ENCODE assay signal across 1 cellular context in the genomic region with DNA sequence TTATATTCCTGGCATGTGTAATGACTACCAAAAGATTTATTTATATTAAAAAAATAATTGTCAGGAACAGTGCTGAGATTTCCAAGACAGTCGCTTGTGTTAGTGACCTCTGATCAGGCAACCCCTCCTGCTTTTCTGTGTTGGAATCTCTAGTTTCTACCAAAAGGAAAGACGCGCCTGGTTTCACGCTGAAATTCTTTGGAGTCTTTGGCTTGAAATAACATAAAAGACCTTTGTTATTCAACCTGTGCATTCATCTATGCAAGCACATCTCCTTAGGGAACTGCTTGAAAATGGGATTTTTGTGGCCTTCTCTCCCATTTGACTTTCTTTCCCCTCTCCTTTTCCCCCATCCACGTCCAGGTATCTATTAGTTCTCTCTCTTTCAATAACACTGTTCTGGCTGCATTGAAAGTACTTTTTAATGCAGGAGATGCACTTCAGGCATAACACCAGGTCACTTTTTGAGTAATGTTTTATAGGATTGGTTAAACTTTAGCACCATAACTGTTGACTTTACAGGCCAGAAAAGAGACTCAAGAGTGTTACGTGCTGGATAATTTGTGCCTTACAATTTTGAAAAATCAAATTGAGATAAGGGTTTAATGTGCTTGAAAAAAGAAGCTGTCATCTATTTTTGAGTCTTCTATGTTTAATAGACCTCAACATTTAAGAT.
TF ChIP-seq lines count a peak whose summit lies in the region.

No MANE protein-coding gene starts in this region.

TF ChIP-seq in WTC11, 78 proteins besides CTCF, POLR2A, EP300 and RAD21 (continued from another document):
- TF ChIP-seq ZNF416 (CRISPR knock-in tag; IDR thresholded peaks at IDR 0.05) (no peak), HMGA2 (CRISPR knock-in tag; IDR thresholded peaks at IDR 0.05) (no peak), GRHL2 (CRISPR knock-in tag; IDR thresholded peaks at IDR 0.05; ENCODE audit: insufficient replicate concordance, severe bottlenecking) (no peak), FOXP1 (CRISPR knock-in tag; IDR thresholded peaks at IDR 0.05; ENCODE audit: borderline replicate concordance) (no peak), RELA (CRISPR knock-in tag; IDR thresholded peaks at IDR 0.05; ENCODE audit: borderline replicate concordance) (no peak), SMAD3 (CRISPR knock-in tag; IDR thresholded peaks at IDR 0.05; ENCODE audit: borderline replicate concordance) (no peak), JAZF1 (CRISPR knock-in tag; IDR thresholded peaks at IDR 0.05) (no peak), CREB1 (CRISPR knock-in tag; IDR thresholded peaks at IDR 0.05) (no peak), NR3C1 (CRISPR knock-in tag; conservative IDR thresholded peaks at IDR 0.05; ENCODE audit: low read depth) (no peak), ATF1 (CRISPR knock-in tag; IDR thresholded peaks at IDR 0.05) (no peak)
- TF ChIP-seq, protein P1, sequence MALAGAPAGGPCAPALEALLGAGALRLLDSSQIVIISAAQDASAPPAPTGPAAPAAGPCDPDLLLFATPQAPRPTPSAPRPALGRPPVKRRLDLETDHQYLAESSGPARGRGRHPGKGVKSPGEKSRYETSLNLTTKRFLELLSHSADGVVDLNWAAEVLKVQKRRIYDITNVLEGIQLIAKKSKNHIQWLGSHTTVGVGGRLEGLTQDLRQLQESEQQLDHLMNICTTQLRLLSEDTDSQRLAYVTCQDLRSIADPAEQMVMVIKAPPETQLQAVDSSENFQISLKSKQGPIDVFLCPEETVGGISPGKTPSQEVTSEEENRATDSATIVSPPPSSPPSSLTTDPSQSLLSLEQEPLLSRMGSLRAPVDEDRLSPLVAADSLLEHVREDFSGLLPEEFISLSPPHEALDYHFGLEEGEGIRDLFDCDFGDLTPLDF (CRISPR knock-in tag; IDR thresholded peaks at IDR 0.05), result no peak
- TF ChIP-seq, protein P2, sequence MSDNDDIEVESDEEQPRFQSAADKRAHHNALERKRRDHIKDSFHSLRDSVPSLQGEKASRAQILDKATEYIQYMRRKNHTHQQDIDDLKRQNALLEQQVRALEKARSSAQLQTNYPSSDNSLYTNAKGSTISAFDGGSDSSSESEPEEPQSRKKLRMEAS (CRISPR knock-in tag; IDR thresholded peaks at IDR 0.05), result no peak
- TF ChIP-seq, protein P3, sequence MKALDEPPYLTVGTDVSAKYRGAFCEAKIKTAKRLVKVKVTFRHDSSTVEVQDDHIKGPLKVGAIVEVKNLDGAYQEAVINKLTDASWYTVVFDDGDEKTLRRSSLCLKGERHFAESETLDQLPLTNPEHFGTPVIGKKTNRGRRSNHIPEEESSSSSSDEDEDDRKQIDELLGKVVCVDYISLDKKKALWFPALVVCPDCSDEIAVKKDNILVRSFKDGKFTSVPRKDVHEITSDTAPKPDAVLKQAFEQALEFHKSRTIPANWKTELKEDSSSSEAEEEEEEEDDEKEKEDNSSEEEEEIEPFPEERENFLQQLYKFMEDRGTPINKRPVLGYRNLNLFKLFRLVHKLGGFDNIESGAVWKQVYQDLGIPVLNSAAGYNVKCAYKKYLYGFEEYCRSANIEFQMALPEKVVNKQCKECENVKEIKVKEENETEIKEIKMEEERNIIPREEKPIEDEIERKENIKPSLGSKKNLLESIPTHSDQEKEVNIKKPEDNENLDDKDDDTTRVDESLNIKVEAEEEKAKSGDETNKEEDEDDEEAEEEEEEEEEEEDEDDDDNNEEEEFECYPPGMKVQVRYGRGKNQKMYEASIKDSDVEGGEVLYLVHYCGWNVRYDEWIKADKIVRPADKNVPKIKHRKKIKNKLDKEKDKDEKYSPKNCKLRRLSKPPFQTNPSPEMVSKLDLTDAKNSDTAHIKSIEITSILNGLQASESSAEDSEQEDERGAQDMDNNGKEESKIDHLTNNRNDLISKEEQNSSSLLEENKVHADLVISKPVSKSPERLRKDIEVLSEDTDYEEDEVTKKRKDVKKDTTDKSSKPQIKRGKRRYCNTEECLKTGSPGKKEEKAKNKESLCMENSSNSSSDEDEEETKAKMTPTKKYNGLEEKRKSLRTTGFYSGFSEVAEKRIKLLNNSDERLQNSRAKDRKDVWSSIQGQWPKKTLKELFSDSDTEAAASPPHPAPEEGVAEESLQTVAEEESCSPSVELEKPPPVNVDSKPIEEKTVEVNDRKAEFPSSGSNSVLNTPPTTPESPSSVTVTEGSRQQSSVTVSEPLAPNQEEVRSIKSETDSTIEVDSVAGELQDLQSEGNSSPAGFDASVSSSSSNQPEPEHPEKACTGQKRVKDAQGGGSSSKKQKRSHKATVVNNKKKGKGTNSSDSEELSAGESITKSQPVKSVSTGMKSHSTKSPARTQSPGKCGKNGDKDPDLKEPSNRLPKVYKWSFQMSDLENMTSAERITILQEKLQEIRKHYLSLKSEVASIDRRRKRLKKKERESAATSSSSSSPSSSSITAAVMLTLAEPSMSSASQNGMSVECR (CRISPR knock-in tag; IDR thresholded peaks at IDR 0.05; ENCODE audit: borderline replicate concordance), result no peak
